Comparison of ENCODE assay signal across 23 cellular contexts in the genomic region with DNA sequence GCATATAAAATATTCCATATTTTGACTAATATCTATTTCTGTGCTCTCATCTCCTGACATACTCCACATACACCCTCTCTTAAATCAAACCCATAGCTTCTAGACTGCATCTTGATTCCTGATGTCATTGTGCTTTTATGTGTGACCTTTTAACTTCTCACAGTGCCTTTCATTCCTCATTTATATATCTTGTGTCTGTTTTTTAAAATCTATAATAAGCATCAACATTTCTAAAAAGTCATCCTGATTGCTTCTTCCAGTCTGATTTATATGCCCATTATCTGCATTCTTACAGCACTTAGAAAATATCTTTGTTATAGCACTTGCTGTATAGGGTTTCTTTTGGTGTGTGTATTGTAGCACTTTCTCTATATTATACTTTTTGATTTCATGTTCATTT.
"Had no signal": no experiment of that assay in that cellular context is flagged by ENCODE, and none has a peak within 500 bp of the region (broad histone marks: within the 10 kb centered on the region; RNA-seq: fewer than 3 reads in every experiment).

No MANE protein-coding gene starts in this region.

- H3K36me3 Mint-ChIP-seq: mesothelial cell of epicardium; naive B cell; naive thymus-derived CD8-positive, alpha-beta T cell had no signal

- H3K27ac ChIP-seq: epithelial cell of prostate, esophagus squamous epithelium, gastrocnemius medialis, heart right ventricle, left lung, lower lobe of right lung had no signal

- H3K9me3 ChIP-seq: esophagus squamous epithelium, gastrocnemius medialis, left lung, lower lobe of right lung, mucosa of descending colon had no signal

- H3K27ac Mint-ChIP-seq: dendritic cell treated with granulocyte-macrophage colony-stimulating factor and Interleukin-4, amounts not matched to agents 40 ng/mL and 50 ng/mL, for 4 days; effector memory CD8-positive, alpha-beta T cell; endodermal cell; mesothelial cell of epicardium; naive B cell; naive thymus-derived CD8-positive, alpha-beta T cell had no signal

- H3K4me1 Mint-ChIP-seq: endodermal cell; mesothelial cell of epicardium; naive B cell; naive thymus-derived CD8-positive, alpha-beta T cell had no signal

- H3K4me3 Mint-ChIP-seq: dendritic cell treated with granulocyte-macrophage colony-stimulating factor and Interleukin-4, amounts not matched to agents 40 ng/mL and 50 ng/mL, for 4 days; effector memory CD8-positive, alpha-beta T cell; endodermal cell; mesothelial cell of epicardium; naive B cell; naive thymus-derived CD8-positive, alpha-beta T cell had no signal

- DNase-seq: cortex of kidney; effector CD8-positive, alpha-beta T cell; effector memory CD8-positive, alpha-beta T cell; endodermal cell; erythroblast; esophagus squamous epithelium; foreskin fibroblast; gastrocnemius medialis; glutamatergic neuron; heart right ventricle; hippocampal formation; left cardiac atrium; left lung; left ventricle myocardium superior; lower lobe of right lung; mesenchymal stem cell; mucosa of descending colon; naive B cell; naive thymus-derived CD8-positive, alpha-beta T cell had no signal

- H3K4me3 ChIP-seq: esophagus squamous epithelium, gastrocnemius medialis, heart right ventricle, left lung, lower lobe of right lung, mucosa of descending colon had no signal

- H3K36me3 ChIP-seq: esophagus squamous epithelium, gastrocnemius medialis, heart right ventricle, left lung, lower lobe of right lung had no signal

- H3K4me1 ChIP-seq: esophagus squamous epithelium, gastrocnemius medialis, heart right ventricle, left lung, lower lobe of right lung had no signal

- ATAC-seq: effector memory CD8-positive, alpha-beta T cell; esophagus mucosa; gastrocnemius medialis; heart right ventricle; left cardiac atrium; left lung; left ventricle myocardium superior; lower lobe of right lung; mucosa of descending colon; naive thymus-derived CD8-positive, alpha-beta T cell had no signal

- H3K27me3 Mint-ChIP-seq: dendritic cell treated with granulocyte-macrophage colony-stimulating factor and Interleukin-4, amounts not matched to agents 40 ng/mL and 50 ng/mL, for 4 days; effector memory CD8-positive, alpha-beta T cell; naive B cell had no signal

- H3K9me3 Mint-ChIP-seq: dendritic cell treated with granulocyte-macrophage colony-stimulating factor and Interleukin-4, amounts not matched to agents 40 ng/mL and 50 ng/mL, for 4 days had no signal

- H3K27me3 ChIP-seq: esophagus squamous epithelium, gastrocnemius medialis, left lung had no signal
